11 cellular contexts compared by ENCODE assay signal in genomic region chr12:6207254-6207942, GRCh38. TPM values are rescaled to one million over a fixed set of nuclear protein-coding genes. Genes with fewer than 3 reads are reported as not detected.
DNase-seq lines count a peak whose midpoint lies in the region; ATAC-seq and TF ChIP-seq lines count a peak whose summit lies in the region.
"Had no signal": no experiment of that assay in that cellular context is flagged by ENCODE, and none has a peak within 500 bp of the region (broad histone marks: within the 10 kb centered on the region; RNA-seq: fewer than 3 reads in every experiment).

No MANE protein-coding gene starts in this region.

- H3K4me3 Mint-ChIP-seq in WTC11 (no peak overlapping the region), nephron (peak overlapping the region; percentile 39 to 63 (median 56)), type B pancreatic cell (peak overlapping the region; percentile 32)
- H3K4me3 Mint-ChIP-seq: activated CD4-positive, alpha-beta T cell treated with anti-CD3 and anti-CD28 coated beads, Interleukin-2, amount 10 ng/mL, durations not matched to agents 7 days and 5 days; central memory CD8-positive, alpha-beta T cell had no signal

- POLR2A ChIA-PET in WTC11 (lab: Charles Lee): interaction anchor here (0.6 to 1.1 kb wide), 2 partner anchors 12 to 128 kb away, joined by 4 read pairs; no protein-coding TSS in a partner anchor

- TF ChIP-seq CTCF in WTC11 (IDR thresholded peaks at IDR 0.05) (no peak), fibroblast of mammary gland (conservative IDR thresholded peaks at IDR 0.05; ENCODE audit: control insufficient read depth, insufficient read depth, low read depth, low read length) (no peak), nephron (IDR thresholded peaks at IDR 0.05; ENCODE audit: unreplicated experiment in 3 of 3) (no peak), type B pancreatic cell (conservative IDR thresholded peaks at IDR 0.05) (no peak)

- H3K27me3 Mint-ChIP-seq in WTC11 (ENCODE audit: low read depth) (no peaks in the 10 kb centered on the region), nephron (ENCODE audit: low read depth) (peaks cover 16% of the 10 kb centered on the region), type B pancreatic cell (peaks cover 24% of the 10 kb centered on the region)

- H3K9me3 Mint-ChIP-seq in WTC11: no peaks in the 10 kb centered on the region
- H3K9me3 Mint-ChIP-seq in nephron: no peaks in the 10 kb centered on the region
- H3K9me3 Mint-ChIP-seq in type B pancreatic cell: no peaks in the 10 kb centered on the region
- H3K9me3 Mint-ChIP-seq: activated CD4-positive, alpha-beta T cell treated with anti-CD3 and anti-CD28 coated beads, Interleukin-2, amount 10 ng/mL, durations not matched to agents 7 days and 5 days; central memory CD8-positive, alpha-beta T cell had no signal

- CTCF ChIA-PET in WTC11 (lab: Charles Lee): interaction anchor here (0.6 to 16.4 kb wide), 5 partner anchors 8 to 77 kb away, joined by 3 to 431 read pairs (median 5); no protein-coding TSS in a partner anchor

- ATAC-seq in WTC11: no peak

- peak overlapping the region; percentile 96 for H3K27ac Mint-ChIP-seq in WTC11
- peak overlapping the region; percentile 98 to 100 (median 99) for H3K27ac Mint-ChIP-seq in nephron
- peak overlapping the region; percentile 54 for H3K27ac Mint-ChIP-seq in type B pancreatic cell
- H3K27ac Mint-ChIP-seq: activated CD4-positive, alpha-beta T cell treated with anti-CD3 and anti-CD28 coated beads, Interleukin-2, amount 10 ng/mL, durations not matched to agents 7 days and 5 days had no signal

- no peak overlapping the region for H3K4me3 ChIP-seq in fibroblast of mammary gland (ENCODE audit: control insufficient read depth, low read depth, low read length)

- H3K4me1 Mint-ChIP-seq in WTC11 (peaks cover 95% of the 10 kb centered on the region), nephron (peaks cover 68% of the 10 kb centered on the region), type B pancreatic cell (ENCODE audit: unreplicated experiment) (peaks cover 23% of the 10 kb centered on the region)

- H3K36me3 Mint-ChIP-seq in WTC11: peaks cover 47% of the 10 kb centered on the region
- H3K36me3 Mint-ChIP-seq in nephron (ENCODE audit: low read depth): no peaks in the 10 kb centered on the region
- H3K36me3 Mint-ChIP-seq in type B pancreatic cell: peaks cover 26% of the 10 kb centered on the region

- no peak for DNase-seq in WTC11 (ENCODE audit: low spot score)
- DNase-seq in fibroblast of mammary gland (ENCODE audit: low read depth): peak; percentile 34
- DNase-seq in type B pancreatic cell (ENCODE audit: extremely low spot score, unreplicated experiment): no peak
- DNase-seq in COLO829 (ENCODE audit: low spot score): no peak
- DNase-seq in EL: no peak
- DNase-seq in NCI-H526 (lab: John Stamatoyannopoulos, UW): no peak
- DNase-seq: activated CD4-positive, alpha-beta T cell treated with anti-CD3 and anti-CD28 coated beads, Interleukin-2, amount 10 ng/mL, durations not matched to agents 7 days and 5 days; activated effector memory CD4-positive, alpha-beta T cell treated with Interleukin-2 at 50 U/mL for 16 hours; NCI-H1048 had no signal

TF ChIP-seq in WTC11, 78 proteins besides CTCF, POLR2A, EP300 and RAD21:
- TF ChIP-seq SOX15 (CRISPR knock-in tag; IDR thresholded peaks at IDR 0.05) (no peak), ZNF671 (CRISPR knock-in tag; IDR thresholded peaks at IDR 0.05) (no peak)
- TF ChIP-seq, protein P1, sequence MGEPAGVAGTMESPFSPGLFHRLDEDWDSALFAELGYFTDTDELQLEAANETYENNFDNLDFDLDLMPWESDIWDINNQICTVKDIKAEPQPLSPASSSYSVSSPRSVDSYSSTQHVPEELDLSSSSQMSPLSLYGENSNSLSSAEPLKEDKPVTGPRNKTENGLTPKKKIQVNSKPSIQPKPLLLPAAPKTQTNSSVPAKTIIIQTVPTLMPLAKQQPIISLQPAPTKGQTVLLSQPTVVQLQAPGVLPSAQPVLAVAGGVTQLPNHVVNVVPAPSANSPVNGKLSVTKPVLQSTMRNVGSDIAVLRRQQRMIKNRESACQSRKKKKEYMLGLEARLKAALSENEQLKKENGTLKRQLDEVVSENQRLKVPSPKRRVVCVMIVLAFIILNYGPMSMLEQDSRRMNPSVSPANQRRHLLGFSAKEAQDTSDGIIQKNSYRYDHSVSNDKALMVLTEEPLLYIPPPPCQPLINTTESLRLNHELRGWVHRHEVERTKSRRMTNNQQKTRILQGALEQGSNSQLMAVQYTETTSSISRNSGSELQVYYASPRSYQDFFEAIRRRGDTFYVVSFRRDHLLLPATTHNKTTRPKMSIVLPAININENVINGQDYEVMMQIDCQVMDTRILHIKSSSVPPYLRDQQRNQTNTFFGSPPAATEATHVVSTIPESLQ (CRISPR knock-in tag; IDR thresholded peaks at IDR 0.05): no peak

RNA-seq across cellular contexts. Expression of gene CD9, which starts 7.2 kb away (rescaled TPM):
- 241 to 260 TPM (median 251 TPM) in 3 replicates for total RNA-seq in WTC11 (2021)
- 120 and 807 TPM in 2 replicates for total RNA-seq in type B pancreatic cell (ENCODE audit: low replicate concordance)
